ENCODE assay signal across 26 cellular contexts in genomic region chr11:67604815-67605214, GRCh38. TPM values are rescaled to one million over a fixed set of nuclear protein-coding genes. Genes with fewer than 3 reads are reported as not detected.
DNase-seq lines count a peak whose midpoint lies in the region; ATAC-seq and TF ChIP-seq lines count a peak whose summit lies in the region.
"Had no signal": no experiment of that assay in that cellular context is flagged by ENCODE, and none has a peak within 500 bp of the region (broad histone marks: within the 10 kb centered on the region; RNA-seq: fewer than 3 reads in every experiment).

No MANE protein-coding gene starts in this region.

- H3K27ac ChIP-seq in endodermal cell (ENCODE audit: low read depth, low read length) (no peak overlapping the region), neuronal stem cell (replicated peaks; ENCODE audit: low read length) (no peak overlapping the region)
- H3K27ac ChIP-seq: cardiac muscle cell, GM23248, left ventricle myocardium inferior, pancreas, sigmoid colon had no signal

- peaks cover 4% of the 10 kb centered on the region for H3K79me1 ChIP-seq in neuronal stem cell (ENCODE audit: low read depth, low read length)

- H3K9me3 Mint-ChIP-seq in Calu3 (ENCODE audit: low read depth, unreplicated experiment) = peaks cover 3% of the 10 kb centered on the region
- peaks cover 19% of the 10 kb centered on the region for H3K9me3 Mint-ChIP-seq in endodermal cell
- H3K9me3 Mint-ChIP-seq: activated T-cell treated with anti-CD3 and anti-CD28 coated beads, Interleukin-2, amount 50 U/mL, for 72 hours; stimulated activated naive B cell treated with anti-CD40 and anti-IgM and Interleukin-4, amounts not matched to agents 10 μg/mL and 1 μg/mL and 100 μg/mL, for 72 hours had no signal

- H4K8ac ChIP-seq in neuronal stem cell (ENCODE audit: low read depth, low read length) = no peak overlapping the region

- H4K91ac ChIP-seq in neuronal stem cell (ENCODE audit: low read depth, low read length, poor library complexity) = no peak overlapping the region

- H3K27me3 ChIP-seq in endodermal cell (ENCODE audit: control insufficient read depth, insufficient read depth, low read length, poor library complexity, severe bottlenecking) (no peaks in the 10 kb centered on the region), neuronal stem cell (ENCODE audit: control insufficient read depth in 3 of 3, insufficient read depth in 3 of 3, low read depth in 1 of 3, low read length in 3 of 3) (peaks cover 0 to 15% (median 2%) of the 10 kb centered on the region in 3 experiments)
- H3K27me3 ChIP-seq: cardiac muscle cell, dorsolateral prefrontal cortex, pancreas, sigmoid colon had no signal

- H3K4ac ChIP-seq in neuronal stem cell (ENCODE audit: low read length) = no peak overlapping the region

- 89 to 92% methylated on average over 1 to 2 of the region's 2 CpGs for WGBS in endodermal cell (ENCODE audit: insufficient coverage in 1 of 2, insufficient read length in 1 of 2), 2 experiments
- no CpG with 5 or more reads among the region's 2 CpGs for WGBS in neuronal stem cell (ENCODE audit: extremely low coverage in 2 of 2, insufficient read length in 2 of 2, insufficient replicate concordance in 1 of 2), 2 donors

- H3K36me3 ChIP-seq in endodermal cell (ENCODE audit: control insufficient read depth, insufficient read depth, low read length) (peaks cover 14% of the 10 kb centered on the region), neuronal stem cell (replicated peaks in 1 of 2; ENCODE audit: control insufficient read depth in 2 of 2, insufficient read depth in 2 of 2, low read length in 2 of 2) (peaks cover 2 to 18% of the 10 kb centered on the region in 2 donors)

- POLR2A ChIA-PET in GM10248 (lab: Yijun Ruan, JAX) = no interaction called here

- H2BK120ac ChIP-seq in neuronal stem cell (ENCODE audit: low read depth, low read length) = peak overlapping the region; percentile 22

- intact Hi-C loops in Calu3 (cut with micrococcal nuclease; ENCODE audit: unreplicated experiment) = no loop called here

- H3K4me1 ChIP-seq in endodermal cell (ENCODE audit: control insufficient read depth, insufficient read depth, low read length) (peaks cover 14% of the 10 kb centered on the region), neuronal stem cell (ENCODE audit: control insufficient read depth in 2 of 2, insufficient read depth in 1 of 2, low read depth in 1 of 2, low read length in 2 of 2) (peaks cover 21 to 29% of the 10 kb centered on the region in 2 donors)

- peak overlapping the region; percentile 89 for H2AFZ ChIP-seq in neuronal stem cell (ENCODE audit: low read length)

- H3K4me3 Mint-ChIP-seq in Calu3 (ENCODE audit: low read depth, unreplicated experiment) (peak overlapping the region; percentile 6), endodermal cell (no peak overlapping the region)

- H3K27ac Mint-ChIP-seq in Calu3 (ENCODE audit: unreplicated experiment) (no peak overlapping the region), endodermal cell (no peak overlapping the region)

- CTCF ChIA-PET in Calu3 (lab: Charles Lee) (no interaction called here), GM10248 (lab: Yijun Ruan, JAX) (interaction anchor here (0.8 kb wide), 1 partner anchor 9 kb away, joined by 3 read pairs; no protein-coding TSS in a partner anchor)

- H3K4me3 ChIP-seq in endodermal cell (ENCODE audit: low read length) (no peak overlapping the region), neuronal stem cell (ENCODE audit: low read length in 2 of 2) (no peak overlapping the region)
- H3K4me3 ChIP-seq: cardiac muscle cell, dorsolateral prefrontal cortex, GM23248, left ventricle myocardium inferior, mucosa of descending colon, pancreas, sigmoid colon had no signal

- H3K23ac ChIP-seq in neuronal stem cell (ENCODE audit: low read depth, low read length, poor library complexity) = no peak overlapping the region

- H3K9me3 ChIP-seq in endodermal cell (ENCODE audit: control insufficient read depth, low read length) = peaks cover 12% of the 10 kb centered on the region
- H3K9me3 ChIP-seq in neuronal stem cell (replicated peaks in 1 of 2; ENCODE audit: control insufficient read depth in 2 of 2, insufficient read depth in 1 of 2, low read depth in 1 of 2, low read length in 2 of 2) = peaks cover 2 to 5% of the 10 kb centered on the region in 2 donors
- H3K9me3 ChIP-seq: left ventricle myocardium inferior, mucosa of descending colon, pancreas, sigmoid colon had no signal

- no peak overlapping the region for H3K4me2 ChIP-seq in neuronal stem cell (ENCODE audit: insufficient read depth, low read length, poor library complexity, severe bottlenecking)

- H3K36me3 Mint-ChIP-seq in Calu3 (ENCODE audit: insufficient read depth, unreplicated experiment) = peaks cover 40% of the 10 kb centered on the region
- peaks cover 14% of the 10 kb centered on the region for H3K36me3 Mint-ChIP-seq in endodermal cell (ENCODE audit: low read depth)

- TF ChIP-seq CTCF in Calu3 (IDR thresholded peaks at IDR 0.05; ENCODE audit: unreplicated experiment) = no peak
- no peak for TF ChIP-seq CTCF in endodermal cell (conservative IDR thresholded peaks at IDR 0.05)
- no peak for TF ChIP-seq CTCF in GM10248 (IDR thresholded peaks at IDR 0.05; ENCODE audit: control extremely low read depth, extremely low read depth, low read depth, missing control alignments)

- H3K9ac ChIP-seq in endodermal cell (ENCODE audit: extremely low read depth, low read length, poor library complexity, severe bottlenecking) (no peak overlapping the region), neuronal stem cell (ENCODE audit: low read depth, low read length, poor library complexity) (no peak overlapping the region)
- H3K9ac ChIP-seq: GM23248 had no signal

- H2BK15ac ChIP-seq in neuronal stem cell (ENCODE audit: low read length) = peak overlapping the region; percentile 0

- no peak for ATAC-seq in SK-N-SH treated with all-trans-retinoic acid at 6 μM for 48 hours
- ATAC-seq: activated T-cell treated with anti-CD3 and anti-CD28 coated beads, Interleukin-2, amount 50 U/mL, for 72 hours; mucosa of descending colon; pancreas; stimulated activated naive B cell treated with anti-CD40 and anti-IgM and Interleukin-4, amounts not matched to agents 10 μg/mL and 1 μg/mL and 100 μg/mL, for 72 hours had no signal

- BruUV-seq in Calu3 (replicated peaks; lab: Mats Ljungman, UMichigan) = no TSS peak

- no peak overlapping the region for H3K14ac ChIP-seq in neuronal stem cell (ENCODE audit: low read length)

- no peak overlapping the region for H2BK5ac ChIP-seq in neuronal stem cell (ENCODE audit: low read length)

- H3K27me3 Mint-ChIP-seq in Calu3 (ENCODE audit: unreplicated experiment) (peaks cover 24% of the 10 kb centered on the region), endodermal cell (ENCODE audit: insufficient read depth) (no peaks in the 10 kb centered on the region)

- peak overlapping the region; percentile 43 for H2AK5ac ChIP-seq in neuronal stem cell (ENCODE audit: low read depth, low read length)

- H3K4me1 Mint-ChIP-seq in Calu3 (ENCODE audit: low read depth, unreplicated experiment) (peaks cover 10% of the 10 kb centered on the region), endodermal cell (peaks cover 20% of the 10 kb centered on the region)

- peak overlapping the region; percentile 51 for H2BK12ac ChIP-seq in neuronal stem cell (ENCODE audit: low read length)

- H3K18ac ChIP-seq in neuronal stem cell (ENCODE audit: low read length) = peak overlapping the region; percentile 3

- DNase-seq in Calu3 (no peak), NCI-H524 (lab: John Stamatoyannopoulos, UW) (peak; percentile 77 to 82), endodermal cell (peak; percentile 35), neuronal stem cell (ENCODE audit: low spot score) (no peak), GM10248 (ENCODE audit: extremely low spot score) (no peak), cerebellar nuclear complex (lab: John Stamatoyannopoulos, UW) (no peak)
- DNase-seq: activated CD8-positive, alpha-beta memory T cell treated with anti-CD3 and anti-CD28 coated beads for 24 hours; activated T-cell treated with anti-CD3 and anti-CD28 coated beads, Interleukin-2, amount 50 U/mL, for 72 hours; amniotic stem cell; dorsolateral prefrontal cortex; GM23248; left ventricle myocardium inferior; mucosa of descending colon; NCI-H1436 treated with DMSO at 0.1 percent for 48 hours; NCI-H2171; NCI-H69; pancreas; SIG-M5; sigmoid colon; stimulated activated naive B cell treated with anti-CD40 and anti-IgM and Interleukin-4, amounts not matched to agents 10 μg/mL and 1 μg/mL and 100 μg/mL, for 72 hours had no signal

TF ChIP-seq in SK-N-SH treated with all-trans-retinoic acid at 6 μM for 48 hours, 23 proteins besides CTCF, POLR2A, EP300 and RAD21 (continues in another document):
- no peak for TF ChIP-seq GLIS3 (CRISPR knock-in tag; IDR thresholded peaks at IDR 0.05)
- no peak for TF ChIP-seq PPARA (CRISPR knock-in tag; IDR thresholded peaks at IDR 0.05; ENCODE audit: borderline replicate concordance)
- TF ChIP-seq CSDC2 (CRISPR knock-in tag; IDR thresholded peaks at IDR 0.05) = no peak
- TF ChIP-seq ZNF70 (CRISPR knock-in tag; IDR thresholded peaks at IDR 0.05) = no peak

RNA-seq across cellular contexts. Expression of gene NDUFV1, which starts 1.9 kb away (rescaled TPM):
- total RNA-seq in Calu3 (2022) = 216 and 233 TPM in 2 replicates
- total RNA-seq in endodermal cell = 100 to 1,000 TPM; 135 to 160 TPM
- 138 TPM for polyA plus RNA-seq in endodermal cell (2013, experiment 1 of 2)
- polyA plus RNA-seq in endodermal cell (2013, experiment 2 of 2) = 109 TPM
- 71.8 TPM for polyA plus RNA-seq in neuronal stem cell (2013, experiment 1 of 2)
- 67.2 TPM for polyA plus RNA-seq in neuronal stem cell (2013, experiment 2 of 2)

RNA-seq across cellular contexts. Expression of gene GSTP1, which starts 21.2 kb away (rescaled TPM):
- 777 and 838 TPM in 2 replicates for total RNA-seq in Calu3 (2022)
- total RNA-seq in endodermal cell = 1,000 to 10,000 TPM; 1,359 to 1,473 TPM
- 860 TPM for polyA plus RNA-seq in endodermal cell (2013, experiment 1 of 2)
- 803 TPM for polyA plus RNA-seq in endodermal cell (2013, experiment 2 of 2)
- 927 TPM for polyA plus RNA-seq in neuronal stem cell (2013, experiment 1 of 2)
- 915 TPM for polyA plus RNA-seq in neuronal stem cell (2013, experiment 2 of 2)

RNA-seq across cellular contexts. Expression of gene NUDT8, which starts 24.9 kb away (rescaled TPM):
- total RNA-seq in Calu3 (2022) (9.7 and 12.7 TPM in 2 replicates), endodermal cell (10 to 100 TPM in 1 of 2 donors, 1 to 10 TPM in 1; 9.5 to 13.1 TPM)
- 13.6 TPM for polyA plus RNA-seq in endodermal cell (2013, experiment 1 of 2)
- 13.4 TPM for polyA plus RNA-seq in endodermal cell (2013, experiment 2 of 2)
- 7.6 TPM for polyA plus RNA-seq in neuronal stem cell (2013, experiment 1 of 2)
- polyA plus RNA-seq in neuronal stem cell (2013, experiment 2 of 2) = 6.7 TPM

RNA-seq across cellular contexts. Expression of gene TBX10, which starts 34.7 kb away (rescaled TPM):
- total RNA-seq in Calu3 (2022) = not detected in 2 replicates
- total RNA-seq in endodermal cell = not detected
- 1.7 TPM for polyA plus RNA-seq in endodermal cell (2013, experiment 1 of 2)
- polyA plus RNA-seq in endodermal cell (2013, experiment 2 of 2) = 1.7 TPM
- 0.04 TPM for polyA plus RNA-seq in neuronal stem cell (2013, experiment 1 of 2)
- polyA plus RNA-seq in neuronal stem cell (2013, experiment 2 of 2) = 0.03 TPM
- total RNA-seq: activated T-cell treated with anti-CD3 and anti-CD28 coated beads, Interleukin-2, amount 50 U/mL, for 72 hours; cardiac muscle cell; glomerular endothelial cell; GM23248; MCF 10A; sigmoid colon; T-helper 2 cell treated with Interferon-gamma antibody and Interleukin-4, amounts not matched to agents 100 ng/mL and 5 ng/mL, for 36 hours had no signal
- polyA plus RNA-seq: esophagus, GM23248 had no signal

RNA-seq across cellular contexts. Expression of gene ACY3, which starts 45.7 kb away (rescaled TPM):
- total RNA-seq in Calu3 (2022) (0.83 and 2.0 TPM in 2 replicates), endodermal cell (under 1 TPM; 0.20 to 0.71 TPM)
- not detected for polyA plus RNA-seq in endodermal cell (2013, experiment 1 of 2)
- polyA plus RNA-seq in endodermal cell (2013, experiment 2 of 2) = not detected
- not detected for polyA plus RNA-seq in neuronal stem cell (2013, experiment 1 of 2)
- not detected for polyA plus RNA-seq in neuronal stem cell (2013, experiment 2 of 2)
- total RNA-seq: cardiac muscle cell, glomerular endothelial cell, GM23248, left ventricle myocardium inferior, MCF 10A, sigmoid colon had no signal
- polyA plus RNA-seq: cardiac muscle cell, GM23248 had no signal

Comparison
In these comparisons a context has a peak if more than half of its experiments do, and no peak if none do; other contexts are left out.
1. DNase-seq: peak in NCI-H524 (2 of 2) and endodermal cell (single experiment); none in Calu3 (single experiment), neuronal stem cell (single experiment), GM10248 (single experiment) and cerebellar nuclear complex (0 of 2).